In genomic region chr18:7117390-7118355, GRCh38 we compare ENCODE assay signal across 10 cellular contexts. TPM values are rescaled to one million over a fixed set of nuclear protein-coding genes. Genes with fewer than 3 reads are reported as not detected.
A peak's percentile ranks its signal among the peaks of the same experiment; 100 is the strongest.
DNase-seq lines count a peak whose midpoint lies in the region; ATAC-seq and TF ChIP-seq lines count a peak whose summit lies in the region.
"Had no signal": no experiment of that assay in that cellular context is flagged by ENCODE, and none has a peak within 500 bp of the region (broad histone marks: within the 10 kb centered on the region; RNA-seq: fewer than 3 reads in every experiment).

LAMA1 (minus strand) TSS chr18:7117797; CDS start chr18:7117720, 77 bp downstream.

- no peaks in the 10 kb centered on the region for H3K9me2 ChIP-seq in neural cell (ENCODE audit: insufficient read depth, low read length)

- DNase-seq in AG10803 (ENCODE audit: low read depth) (no peak), LNCaP clone FGC (ENCODE audit: low read depth) (no peak), GM10248 (ENCODE audit: extremely low spot score) (no peak), DMS79 (lab: John Stamatoyannopoulos, UW) (no peak), CD1c-positive myeloid dendritic cell (ENCODE audit: extremely low spot score) (no peak)
- DNase-seq: NCI-H524 treated with DMSO at 0.1 percent for 48 hours had no signal

- peaks cover 6 to 8% of the 10 kb centered on the region in 2 donors for H3K4me1 ChIP-seq in esophagus (ENCODE audit: control insufficient read depth in 2 of 2, insufficient read depth in 2 of 2, low read length in 1 of 2)

- POLR2A ChIA-PET in GM10248 (lab: Yijun Ruan, JAX), result no interaction called here

- no peak for TF ChIP-seq EP300 in neural cell (conservative IDR thresholded peaks at IDR 0.05; ENCODE audit: poor library complexity, severe bottlenecking)

- TF ChIP-seq CTCF in AG10803 (conservative IDR thresholded peaks at IDR 0.05; ENCODE audit: low read length) (no peak), LNCaP clone FGC (IDR thresholded peaks at IDR 0.05; ENCODE audit: control insufficient read depth, extremely low read depth, insufficient read depth) (no peak), neural cell (IDR thresholded peaks at IDR 0.05; ENCODE audit: poor library complexity, severe bottlenecking) (peak; percentile 39), GM10248 (IDR thresholded peaks at IDR 0.05; ENCODE audit: control extremely low read depth, extremely low read depth, low read depth, missing control alignments) (no peak)

- no peaks in the 10 kb centered on the region for H3F3A ChIP-seq in neural cell (ENCODE audit: insufficient read depth, low read length, poor library complexity, severe bottlenecking)

- H3K27ac ChIP-seq in esophagus (ENCODE audit: low read depth in 2 of 2, low read length in 1 of 2) (no peak within 1 kb of the TSS), neural cell (ENCODE audit: low read length) (no peak within 1 kb of the TSS)
- H3K27ac ChIP-seq: epithelial cell of prostate had no signal

- no peak for TF ChIP-seq RAD21 in neural cell (conservative IDR thresholded peaks at IDR 0.05)

- H3K36me3 ChIP-seq in esophagus (ENCODE audit: control insufficient read depth in 2 of 2, insufficient read depth in 2 of 2, low read length in 1 of 2) (no peaks in the 10 kb centered on the region), neural cell (ENCODE audit: insufficient read depth, low read length) (no peaks in the 10 kb centered on the region)

- no peaks in the 10 kb centered on the region for H3K9me3 ChIP-seq in esophagus (ENCODE audit: control insufficient read depth in 2 of 2, insufficient read depth in 1 of 2, low read depth in 1 of 2, low read length in 1 of 2)
- H3K9me3 ChIP-seq in neural cell (ENCODE audit: low read length), result no peaks in the 10 kb centered on the region

- CTCF ChIA-PET in GM10248 (lab: Yijun Ruan, JAX), result no interaction called here

- H3K9ac ChIP-seq in neural cell (ENCODE audit: low read length), result peak within 1 kb of the TSS; percentile 63

- no peak for ATAC-seq in HG03175 (IDR thresholded peaks at IDR 0.05; ENCODE audit: unreplicated experiment)

- peak within 1 kb of the TSS; percentile 26 for H3K4me3 ChIP-seq in AG10803 (ENCODE audit: low read length)
- peak within 1 kb of the TSS; percentile 46 for H3K4me3 ChIP-seq in LNCaP clone FGC (ENCODE audit: low read depth, low read length)
- peak within 1 kb of the TSS; percentile 41 to 47 for H3K4me3 ChIP-seq in esophagus (ENCODE audit: low read depth in 1 of 2, low read length in 2 of 2)
- peak within 1 kb of the TSS; percentile 90 for H3K4me3 ChIP-seq in neural cell (ENCODE audit: low read length)

- H3K4me2 ChIP-seq in neural cell (ENCODE audit: low read length), result peak within 1 kb of the TSS; percentile 97

- 3 to 4% methylated on average over 64 to 95 of the region's 95 CpGs for WGBS in esophagus, 2 donors

- H3K27me3 ChIP-seq in esophagus (ENCODE audit: control insufficient read depth in 1 of 2, insufficient read depth in 2 of 2, low read length in 2 of 2), result peaks cover 3 to 12% of the 10 kb centered on the region in 2 donors
- no peaks in the 10 kb centered on the region for H3K27me3 ChIP-seq in neural cell (ENCODE audit: insufficient read depth, low read depth, low read length)

- peak within 1 kb of the TSS; percentile 58 for H2AFZ ChIP-seq in neural cell (ENCODE audit: low read depth, low read length)

- H3K79me2 ChIP-seq in neural cell (replicated peaks; ENCODE audit: insufficient read depth, low read length), result peaks cover 24% of the 10 kb centered on the region

- H4K20me1 ChIP-seq in neural cell (ENCODE audit: insufficient read depth), result no peaks in the 10 kb centered on the region

TF ChIP-seq in neural cell, 6 proteins besides CTCF, POLR2A, EP300 and RAD21:
- peak; percentile 85 for TF ChIP-seq MXI1 (conservative IDR thresholded peaks at IDR 0.05; ENCODE audit: poor library complexity, severe bottlenecking)
- no peak for TF ChIP-seq SMC3 (conservative IDR thresholded peaks at IDR 0.05; ENCODE audit: poor library complexity)

RNA-seq across cellular contexts. Expression of gene LAMA1, which starts in this region (rescaled TPM):
- polyA plus RNA-seq in esophagus (under 1 TPM; 0.16 to 0.27 TPM), neural cell (8.0 and 10.3 TPM in 2 replicates)
- polyA minus RNA-seq in neural cell, result 9.3 and 13.4 TPM in 2 replicates

Comparison
In these comparisons a context has a peak if more than half of its experiments do, and no peak if none do; other contexts are left out.
1. H3K4me3 ChIP-seq: peak in every context shown above with its lines; median percentile 90 in neural cell; 46 in LNCaP clone FGC; 44 in esophagus; 26 in AG10803.